ENCODE assay signal across 30 cellular contexts in the genomic region with DNA sequence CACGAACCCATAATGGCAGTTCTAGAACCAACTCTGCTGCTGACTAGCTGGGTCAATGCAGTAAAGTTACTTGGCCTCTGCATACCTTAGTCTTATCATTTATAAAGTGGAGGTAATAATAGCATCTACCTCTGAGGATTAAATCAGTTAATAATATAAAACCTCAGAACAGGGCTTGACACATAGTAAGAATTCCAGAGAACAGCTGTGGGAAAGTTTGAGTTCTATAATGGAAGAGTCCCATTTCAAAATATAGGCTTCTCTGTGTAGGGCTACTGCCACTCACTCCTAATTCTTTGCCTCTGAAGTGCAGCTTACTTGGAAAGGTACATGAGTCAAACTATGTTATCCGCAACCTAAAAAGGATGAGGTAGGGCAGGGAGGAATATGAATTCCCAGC.
"Had no signal": no experiment of that assay in that cellular context is flagged by ENCODE, and none has a peak within 500 bp of the region (broad histone marks: within the 10 kb centered on the region; RNA-seq: fewer than 3 reads in every experiment).

No MANE protein-coding gene starts in this region.

- DNase-seq: activated CD4-positive, alpha-beta memory T cell treated with anti-CD3 and anti-CD28 coated beads for 36 hours; activated CD4-positive, alpha-beta T cell treated with anti-CD3 and anti-CD28 coated beads for 36 hours; activated CD4-positive, alpha-beta T cell treated with anti-CD3 and anti-CD28 coated beads, Interleukin-2, amount 10 ng/mL, durations not matched to agents 24 days and 14 days; activated CD4-positive, CD25-positive, alpha-beta regulatory T cell; activated CD4-positive, CD25-positive, alpha-beta regulatory T cell treated with anti-CD3 and anti-CD28 coated beads, Interleukin-2, amount 50 U/mL, for 72 hours; activated CD8-positive, alpha-beta memory T cell treated with anti-CD3 and anti-CD28 coated beads, Interleukin-2, amount 50 U/mL, for 48 hours; activated CD8-positive, alpha-beta T cell treated with anti-CD3 and anti-CD28 coated beads, Interleukin-2, amount 10 ng/mL, durations not matched to agents 7 days and 5 days; activated gamma-delta T cell; activated naive CD4-positive, alpha-beta T cell; activated naive CD4-positive, alpha-beta T cell treated with anti-CD3 and anti-CD28 coated beads, Interleukin-2, amount 10 ng/mL, durations not matched to agents 7 days and 5 days; activated naive CD8-positive, alpha-beta T cell treated with anti-CD3 and anti-CD28 coated beads, Interleukin-2, amount 10 ng/mL, durations not matched to agents 7 days and 5 days; activated T-cell treated with anti-CD3 and anti-CD28 coated beads for 4 hours; activated T-cell treated with anti-CD3 and anti-CD28 coated beads, Interleukin-2, amount 50 U/mL, for 24 hours; activated T-cell treated with anti-CD3 and anti-CD28 coated beads, Interleukin-2, amount 50 U/mL, for 72 hours; central memory CD4-positive, alpha-beta T cell; cerebellar nuclear complex; colonic mucosa; dorsolateral prefrontal cortex; effector memory CD4-positive, alpha-beta T cell; foreskin fibroblast; head of caudate nucleus; T-helper 2 cell had no signal

- H3K4me1 ChIP-seq: breast epithelium, colonic mucosa had no signal

- H3K27ac ChIP-seq: breast epithelium, cardiac muscle cell, colonic mucosa, dorsolateral prefrontal cortex had no signal

- H3K27me3 Mint-ChIP-seq: activated CD4-positive, alpha-beta memory T cell treated with anti-CD3 and anti-CD28 coated beads for 36 hours; activated CD4-positive, alpha-beta T cell treated with anti-CD3 and anti-CD28 coated beads for 36 hours; activated CD4-positive, alpha-beta T cell treated with anti-CD3 and anti-CD28 coated beads, Interleukin-2, amount 10 ng/mL, durations not matched to agents 24 days and 14 days; activated naive CD4-positive, alpha-beta T cell treated with anti-CD3 and anti-CD28 coated beads, Interleukin-2, amount 10 ng/mL, durations not matched to agents 7 days and 5 days; activated naive CD8-positive, alpha-beta T cell treated with anti-CD3 and anti-CD28 coated beads, Interleukin-2, amount 10 ng/mL, durations not matched to agents 7 days and 5 days; activated T-cell treated with anti-CD3 and anti-CD28 coated beads, Interleukin-2, amount 50 U/mL, for 24 hours; brain; dendritic cell treated with granulocyte-macrophage colony-stimulating factor and Interleukin-4, amounts not matched to agents 40 ng/mL and 50 ng/mL, for 4 days had no signal

- H3K27me3 ChIP-seq: ascending aorta, breast epithelium, cardiac muscle cell, colonic mucosa, dorsolateral prefrontal cortex had no signal

- H3K9me3 Mint-ChIP-seq: activated CD4-positive, alpha-beta memory T cell treated with anti-CD3 and anti-CD28 coated beads for 36 hours; activated CD4-positive, alpha-beta T cell treated with anti-CD3 and anti-CD28 coated beads, Interleukin-2, amount 10 ng/mL, durations not matched to agents 24 days and 14 days; activated naive CD4-positive, alpha-beta T cell treated with anti-CD3 and anti-CD28 coated beads, Interleukin-2, amount 10 ng/mL, durations not matched to agents 7 days and 5 days; activated naive CD8-positive, alpha-beta T cell treated with anti-CD3 and anti-CD28 coated beads, Interleukin-2, amount 10 ng/mL, durations not matched to agents 7 days and 5 days; activated T-cell treated with anti-CD3 and anti-CD28 coated beads, Interleukin-2, amount 50 U/mL, for 24 hours; activated T-cell treated with anti-CD3 and anti-CD28 coated beads, Interleukin-2, amount 50 U/mL, for 72 hours; brain; dendritic cell treated with granulocyte-macrophage colony-stimulating factor and Interleukin-4, amounts not matched to agents 40 ng/mL and 50 ng/mL, for 4 days; endodermal cell had no signal

- H3K9me3 ChIP-seq: ascending aorta, breast epithelium, colonic mucosa had no signal

- H3K27ac Mint-ChIP-seq: activated CD4-positive, alpha-beta memory T cell treated with anti-CD3 and anti-CD28 coated beads for 36 hours; activated CD4-positive, alpha-beta T cell treated with anti-CD3 and anti-CD28 coated beads for 36 hours; activated CD4-positive, alpha-beta T cell treated with anti-CD3 and anti-CD28 coated beads, Interleukin-2, amount 10 ng/mL, durations not matched to agents 24 days and 14 days; activated CD8-positive, alpha-beta T cell treated with anti-CD3 and anti-CD28 coated beads, Interleukin-2, amount 10 ng/mL, durations not matched to agents 7 days and 5 days; activated naive CD4-positive, alpha-beta T cell treated with anti-CD3 and anti-CD28 coated beads, Interleukin-2, amount 10 ng/mL, durations not matched to agents 7 days and 5 days; activated naive CD4-positive, alpha-beta T cell treated with anti-CD3 and anti-CD28 coated beads, Interleukin-2, amount 50 U/mL, for 72 hours; activated naive CD8-positive, alpha-beta T cell treated with anti-CD3 and anti-CD28 coated beads, Interleukin-2, amount 10 ng/mL, durations not matched to agents 7 days and 5 days; activated T-cell treated with anti-CD3 and anti-CD28 coated beads, Interleukin-2, amount 50 U/mL, for 24 hours; activated T-cell treated with anti-CD3 and anti-CD28 coated beads, Interleukin-2, amount 50 U/mL, for 72 hours; dendritic cell treated with granulocyte-macrophage colony-stimulating factor and Interleukin-4, amounts not matched to agents 40 ng/mL and 50 ng/mL, for 4 days; endodermal cell had no signal

- H3K36me3 Mint-ChIP-seq: activated CD4-positive, alpha-beta memory T cell treated with anti-CD3 and anti-CD28 coated beads for 36 hours; activated naive CD4-positive, alpha-beta T cell treated with anti-CD3 and anti-CD28 coated beads, Interleukin-2, amount 10 ng/mL, durations not matched to agents 7 days and 5 days; activated naive CD4-positive, alpha-beta T cell treated with anti-CD3 and anti-CD28 coated beads, Interleukin-2, amount 50 U/mL, for 72 hours; activated naive CD8-positive, alpha-beta T cell treated with anti-CD3 and anti-CD28 coated beads, Interleukin-2, amount 10 ng/mL, durations not matched to agents 7 days and 5 days; brain had no signal

- H3K4me3 ChIP-seq: breast epithelium, cardiac muscle cell, colonic mucosa, dorsolateral prefrontal cortex had no signal

- H3K36me3 ChIP-seq: ascending aorta, breast epithelium, cardiac muscle cell, colonic mucosa had no signal

- H3K4me1 Mint-ChIP-seq: activated CD4-positive, alpha-beta T cell treated with anti-CD3 and anti-CD28 coated beads for 36 hours; activated CD4-positive, alpha-beta T cell treated with anti-CD3 and anti-CD28 coated beads, Interleukin-2, amount 10 ng/mL, durations not matched to agents 24 days and 14 days; activated naive CD4-positive, alpha-beta T cell treated with anti-CD3 and anti-CD28 coated beads, Interleukin-2, amount 10 ng/mL, durations not matched to agents 7 days and 5 days; activated naive CD8-positive, alpha-beta T cell treated with anti-CD3 and anti-CD28 coated beads, Interleukin-2, amount 10 ng/mL, durations not matched to agents 7 days and 5 days; endodermal cell had no signal

- ATAC-seq: activated CD4-positive, alpha-beta T cell treated with anti-CD3 and anti-CD28 coated beads for 36 hours; activated CD8-positive, alpha-beta T cell treated with anti-CD3 and anti-CD28 coated beads, Interleukin-2, amount 10 ng/mL, durations not matched to agents 7 days and 5 days; activated naive CD4-positive, alpha-beta T cell treated with anti-CD3 and anti-CD28 coated beads, Interleukin-2, amount 50 U/mL, for 72 hours; activated T-cell treated with anti-CD3 and anti-CD28 coated beads, Interleukin-2, amount 50 U/mL, for 72 hours; esophagus mucosa had no signal

- H3K4me3 Mint-ChIP-seq: activated CD4-positive, alpha-beta memory T cell treated with anti-CD3 and anti-CD28 coated beads for 36 hours; activated CD4-positive, alpha-beta T cell treated with anti-CD3 and anti-CD28 coated beads for 36 hours; activated CD4-positive, alpha-beta T cell treated with anti-CD3 and anti-CD28 coated beads, Interleukin-2, amount 10 ng/mL, durations not matched to agents 24 days and 14 days; activated CD8-positive, alpha-beta T cell treated with anti-CD3 and anti-CD28 coated beads, Interleukin-2, amount 10 ng/mL, durations not matched to agents 7 days and 5 days; activated naive CD4-positive, alpha-beta T cell treated with anti-CD3 and anti-CD28 coated beads, Interleukin-2, amount 10 ng/mL, durations not matched to agents 7 days and 5 days; activated naive CD8-positive, alpha-beta T cell treated with anti-CD3 and anti-CD28 coated beads, Interleukin-2, amount 10 ng/mL, durations not matched to agents 7 days and 5 days; activated T-cell treated with anti-CD3 and anti-CD28 coated beads, Interleukin-2, amount 50 U/mL, for 24 hours; activated T-cell treated with anti-CD3 and anti-CD28 coated beads, Interleukin-2, amount 50 U/mL, for 72 hours; brain; dendritic cell treated with granulocyte-macrophage colony-stimulating factor and Interleukin-4, amounts not matched to agents 40 ng/mL and 50 ng/mL, for 4 days; endodermal cell had no signal
